Comparison of ENCODE assay signal across 28 cellular contexts in the genomic region with DNA sequence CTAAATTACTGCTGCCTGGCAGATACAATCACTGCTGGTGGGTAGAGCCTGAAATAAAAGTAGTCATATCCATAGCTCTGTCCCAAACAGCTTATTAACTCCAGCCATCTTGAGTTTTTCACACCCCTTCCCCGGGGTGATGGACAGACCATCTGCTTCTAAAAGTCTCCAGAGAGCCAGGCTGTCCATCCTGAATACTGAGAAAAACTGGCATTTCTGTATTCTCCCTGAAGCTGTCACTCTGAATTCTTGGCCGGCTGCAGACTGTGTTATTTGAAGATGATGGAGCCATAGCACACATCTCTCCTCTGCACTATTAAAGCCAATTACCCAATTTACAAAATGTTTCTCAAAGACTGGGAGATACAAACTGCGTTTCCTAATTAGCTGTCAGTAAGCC.
"Had no signal": no experiment of that assay in that cellular context is flagged by ENCODE, and none has a peak within 500 bp of the region (broad histone marks: within the 10 kb centered on the region; RNA-seq: fewer than 3 reads in every experiment).

No MANE protein-coding gene starts in this region.

- ATAC-seq: activated CD4-positive, CD25-positive, alpha-beta regulatory T cell treated with anti-CD3 and anti-CD28 coated beads, Interleukin-2, amount 50 U/mL, for 24 hours; activated CD8-positive, alpha-beta T cell treated with anti-CD3 and anti-CD28 coated beads for 36 hours; activated T-cell treated with anti-CD3 and anti-CD28 coated beads, Interleukin-2, amount 50 U/mL, for 4 hours; activated T-helper 17 cell treated with anti-CD3 and anti-CD28 coated beads, Interleukin-2, amount 50 U/mL, for 72 hours; effector memory CD8-positive, alpha-beta T cell; gastroesophageal sphincter; T-helper 17 cell had no signal

- H3K36me3 ChIP-seq: esophagus squamous epithelium, gastroesophageal sphincter, WERI-Rb-1 had no signal

- H3K9me3 ChIP-seq: esophagus squamous epithelium, gastroesophageal sphincter had no signal

- DNase-seq: activated B cell treated with CpG ODN at 0.5 μM for 24 hours; activated CD4-positive, alpha-beta T cell treated with anti-CD3 and anti-CD28 coated beads for 48 hours; activated CD4-positive, alpha-beta T cell treated with anti-CD3 and anti-CD28 coated beads, Interleukin-2, amount 50 U/mL, for 1 hour; activated CD4-positive, alpha-beta T cell treated with anti-CD3 and anti-CD28 coated beads, Interleukin-2, amount 50 U/mL, for 48 hours; activated CD8-positive, alpha-beta memory T cell treated with anti-CD3 and anti-CD28 coated beads for 24 hours; activated CD8-positive, alpha-beta T cell treated with anti-CD3 and anti-CD28 coated beads for 36 hours; activated effector memory CD4-positive, alpha-beta T cell treated with Interleukin-2 at 50 U/mL for 16 hours; activated gamma-delta T cell treated with Interleukin-2 at 50 U/mL for 16 hours; activated naive CD4-positive, alpha-beta T cell treated with anti-CD3 and anti-CD28 coated beads, Interleukin-2, amount 50 U/mL, for 16 hours; activated naive CD4-positive, alpha-beta T cell treated with Interleukin-2 at 50 U/mL for 16 hours; activated T-cell treated with anti-CD3 and anti-CD28 coated beads, Interleukin-2, amount 50 U/mL, for 4 hours; amniotic stem cell; caudate nucleus; cerebellar nuclear complex; dermis blood vessel endothelial cell; effector CD4-positive, alpha-beta T cell; effector memory CD8-positive, alpha-beta T cell; esophagus squamous epithelium; foreskin melanocyte; head of caudate nucleus; hypothalamus; T-helper 17 cell; T1000; WERI-Rb-1 had no signal

- H3K4me1 ChIP-seq: esophagus squamous epithelium, gastroesophageal sphincter had no signal

- H3K27ac ChIP-seq: coronary artery, esophagus squamous epithelium, gastroesophageal sphincter, WERI-Rb-1 had no signal

- H3K4me3 ChIP-seq: coronary artery, esophagus squamous epithelium, gastroesophageal sphincter had no signal
